Comparison of ENCODE assay signal across 1 cellular context in the genomic region with DNA sequence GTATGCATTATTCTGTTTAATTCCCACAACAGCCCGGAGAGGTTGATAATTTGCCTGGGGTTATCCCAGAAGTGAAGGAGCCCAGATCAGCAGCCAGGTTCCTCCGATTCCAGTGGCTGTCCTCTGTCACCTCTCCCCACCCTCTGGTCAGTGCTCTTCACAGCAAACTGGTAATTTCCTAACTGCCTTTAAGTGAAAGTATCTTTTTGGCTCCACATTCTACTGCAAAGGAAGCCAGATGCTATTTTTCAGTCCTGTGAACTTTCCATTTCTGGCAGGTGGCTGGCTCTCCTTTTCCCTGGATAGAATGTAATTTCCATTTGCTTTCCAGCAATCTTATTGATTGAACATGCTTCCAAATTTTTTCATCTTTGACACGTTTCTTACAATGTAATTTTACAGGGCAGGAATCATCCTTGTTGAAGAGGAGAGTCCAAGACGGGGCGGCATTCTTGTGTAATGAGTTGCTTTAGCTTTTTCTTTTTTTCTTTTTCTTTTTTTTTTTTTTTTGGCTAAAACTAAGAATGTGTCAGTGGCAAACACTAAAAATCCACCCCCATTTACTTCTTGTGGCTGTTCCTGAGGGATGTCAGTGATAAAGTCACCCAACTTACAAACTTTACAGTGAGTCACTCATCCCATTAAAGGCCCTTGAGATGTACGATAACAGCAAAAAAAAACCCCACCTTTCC.
TF ChIP-seq lines count a peak whose summit lies in the region.

No MANE protein-coding gene starts in this region.

TF ChIP-seq in GM23338, 12 proteins besides CTCF, POLR2A, EP300 and RAD21 (continued from another document):
- TF ChIP-seq, protein P1, sequence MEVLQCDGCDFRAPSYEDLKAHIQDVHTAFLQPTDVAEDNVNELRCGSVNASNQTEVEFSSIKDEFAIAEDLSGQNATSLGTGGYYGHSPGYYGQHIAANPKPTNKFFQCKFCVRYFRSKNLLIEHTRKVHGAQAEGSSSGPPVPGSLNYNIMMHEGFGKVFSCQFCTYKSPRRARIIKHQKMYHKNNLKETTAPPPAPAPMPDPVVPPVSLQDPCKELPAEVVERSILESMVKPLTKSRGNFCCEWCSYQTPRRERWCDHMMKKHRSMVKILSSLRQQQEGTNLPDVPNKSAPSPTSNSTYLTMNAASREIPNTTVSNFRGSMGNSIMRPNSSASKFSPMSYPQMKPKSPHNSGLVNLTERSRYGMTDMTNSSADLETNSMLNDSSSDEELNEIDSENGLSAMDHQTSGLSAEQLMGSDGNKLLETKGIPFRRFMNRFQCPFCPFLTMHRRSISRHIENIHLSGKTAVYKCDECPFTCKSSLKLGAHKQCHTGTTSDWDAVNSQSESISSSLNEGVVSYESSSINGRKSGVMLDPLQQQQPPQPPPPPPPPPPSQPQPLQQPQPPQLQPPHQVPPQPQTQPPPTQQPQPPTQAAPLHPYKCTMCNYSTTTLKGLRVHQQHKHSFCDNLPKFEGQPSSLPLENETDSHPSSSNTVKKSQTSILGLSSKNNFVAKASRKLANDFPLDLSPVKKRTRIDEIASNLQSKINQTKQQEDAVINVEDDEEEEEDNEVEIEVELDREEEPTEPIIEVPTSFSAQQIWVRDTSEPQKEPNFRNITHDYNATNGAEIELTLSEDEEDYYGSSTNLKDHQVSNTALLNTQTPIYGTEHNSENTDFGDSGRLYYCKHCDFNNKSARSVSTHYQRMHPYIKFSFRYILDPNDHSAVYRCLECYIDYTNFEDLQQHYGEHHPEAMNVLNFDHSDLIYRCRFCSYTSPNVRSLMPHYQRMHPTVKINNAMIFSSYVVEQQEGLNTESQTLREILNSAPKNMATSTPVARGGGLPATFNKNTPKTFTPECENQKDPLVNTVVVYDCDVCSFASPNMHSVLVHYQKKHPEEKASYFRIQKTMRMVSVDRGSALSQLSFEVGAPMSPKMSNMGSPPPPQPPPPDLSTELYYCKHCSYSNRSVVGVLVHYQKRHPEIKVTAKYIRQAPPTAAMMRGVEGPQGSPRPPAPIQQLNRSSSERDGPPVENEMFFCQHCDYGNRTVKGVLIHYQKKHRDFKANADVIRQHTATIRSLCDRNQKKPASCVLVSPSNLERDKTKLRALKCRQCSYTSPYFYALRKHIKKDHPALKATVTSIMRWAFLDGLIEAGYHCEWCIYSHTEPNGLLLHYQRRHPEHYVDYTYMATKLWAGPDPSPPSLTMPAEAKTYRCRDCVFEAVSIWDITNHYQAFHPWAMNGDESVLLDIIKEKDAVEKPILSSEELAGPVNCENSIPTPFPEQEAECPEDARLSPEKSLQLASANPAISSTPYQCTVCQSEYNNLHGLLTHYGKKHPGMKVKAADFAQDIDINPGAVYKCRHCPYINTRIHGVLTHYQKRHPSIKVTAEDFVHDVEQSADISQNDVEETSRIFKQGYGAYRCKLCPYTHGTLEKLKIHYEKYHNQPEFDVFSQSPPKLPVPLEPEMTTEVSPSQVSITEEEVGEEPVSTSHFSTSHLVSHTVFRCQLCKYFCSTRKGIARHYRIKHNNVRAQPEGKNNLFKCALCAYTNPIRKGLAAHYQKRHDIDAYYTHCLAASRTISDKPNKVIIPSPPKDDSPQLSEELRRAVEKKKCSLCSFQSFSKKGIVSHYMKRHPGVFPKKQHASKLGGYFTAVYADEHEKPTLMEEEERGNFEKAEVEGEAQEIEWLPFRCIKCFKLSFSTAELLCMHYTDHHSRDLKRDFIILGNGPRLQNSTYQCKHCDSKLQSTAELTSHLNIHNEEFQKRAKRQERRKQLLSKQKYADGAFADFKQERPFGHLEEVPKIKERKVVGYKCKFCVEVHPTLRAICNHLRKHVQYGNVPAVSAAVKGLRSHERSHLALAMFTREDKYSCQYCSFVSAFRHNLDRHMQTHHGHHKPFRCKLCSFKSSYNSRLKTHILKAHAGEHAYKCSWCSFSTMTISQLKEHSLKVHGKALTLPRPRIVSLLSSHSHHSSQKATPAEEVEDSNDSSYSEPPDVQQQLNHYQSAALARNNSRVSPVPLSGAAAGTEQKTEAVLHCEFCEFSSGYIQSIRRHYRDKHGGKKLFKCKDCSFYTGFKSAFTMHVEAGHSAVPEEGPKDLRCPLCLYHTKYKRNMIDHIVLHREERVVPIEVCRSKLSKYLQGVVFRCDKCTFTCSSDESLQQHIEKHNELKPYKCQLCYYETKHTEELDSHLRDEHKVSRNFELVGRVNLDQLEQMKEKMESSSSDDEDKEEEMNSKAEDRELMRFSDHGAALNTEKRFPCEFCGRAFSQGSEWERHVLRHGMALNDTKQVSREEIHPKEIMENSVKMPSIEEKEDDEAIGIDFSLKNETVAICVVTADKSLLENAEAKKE (CRISPR knock-in tag; IDR thresholded peaks at IDR 0.05), result no peak
- no peak for TF ChIP-seq ZNF114 (CRISPR knock-in tag; IDR thresholded peaks at IDR 0.05)
- no peak for TF ChIP-seq EZH2 (IDR thresholded peaks at IDR 0.05; ENCODE audit: low read depth, unreplicated experiment)
- no peak for TF ChIP-seq CREB1 (CRISPR knock-in tag; IDR thresholded peaks at IDR 0.05; ENCODE audit: low read depth)
- no peak for TF ChIP-seq JUNB (IDR thresholded peaks at IDR 0.05; ENCODE audit: unreplicated experiment)
TF ChIP-seq in GM23338: peak in this region for 0.
